In the genomic region with DNA sequence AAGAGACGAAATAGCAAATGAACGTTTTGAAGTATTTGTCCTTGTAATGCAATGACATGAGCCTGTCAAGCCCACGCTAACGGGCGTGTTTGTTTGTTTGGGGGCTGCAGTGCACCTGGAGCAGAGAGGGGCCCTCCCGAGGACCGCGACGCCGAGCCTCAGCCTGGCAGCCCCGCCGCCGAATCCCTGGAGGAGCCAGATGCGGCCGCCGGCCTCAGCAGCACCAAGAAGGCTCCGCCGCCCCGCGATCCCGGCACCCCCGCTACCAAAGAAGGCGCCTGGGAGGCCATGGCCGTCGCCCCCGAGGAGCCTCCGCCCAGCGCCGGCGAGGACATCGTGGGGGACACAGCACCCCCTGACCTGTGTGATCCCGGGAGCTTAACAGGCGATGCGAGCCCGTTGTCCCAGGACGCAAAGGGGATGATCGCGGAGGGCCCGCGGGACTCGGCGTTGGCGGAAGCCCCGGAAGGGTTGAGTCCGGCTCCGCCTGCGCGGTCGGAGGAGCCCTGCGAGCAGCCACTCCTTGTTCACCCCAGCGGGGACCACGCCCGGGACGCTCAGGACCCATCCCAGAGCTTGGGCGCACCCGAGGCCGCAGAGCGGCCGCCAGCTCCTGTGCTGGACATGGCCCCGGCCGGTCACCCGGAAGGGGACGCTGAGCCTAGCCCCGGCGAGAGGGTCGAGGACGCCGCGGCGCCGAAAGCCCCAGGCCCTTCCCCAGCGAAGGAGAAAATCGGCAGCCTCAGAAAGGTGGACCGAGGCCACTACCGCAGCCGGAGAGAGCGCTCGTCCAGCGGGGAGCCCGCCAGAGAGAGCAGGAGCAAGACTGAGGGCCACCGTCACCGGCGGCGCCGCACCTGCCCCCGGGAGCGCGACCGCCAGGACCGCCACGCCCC, we compare ENCODE assay signal across 1 cellular context.
TF ChIP-seq lines count a peak whose summit lies in the region.

No MANE protein-coding gene starts in this region.

TF ChIP-seq in GM23338, 12 proteins besides CTCF, POLR2A, EP300 and RAD21 (continued from another document):
- TF ChIP-seq, protein P1, sequence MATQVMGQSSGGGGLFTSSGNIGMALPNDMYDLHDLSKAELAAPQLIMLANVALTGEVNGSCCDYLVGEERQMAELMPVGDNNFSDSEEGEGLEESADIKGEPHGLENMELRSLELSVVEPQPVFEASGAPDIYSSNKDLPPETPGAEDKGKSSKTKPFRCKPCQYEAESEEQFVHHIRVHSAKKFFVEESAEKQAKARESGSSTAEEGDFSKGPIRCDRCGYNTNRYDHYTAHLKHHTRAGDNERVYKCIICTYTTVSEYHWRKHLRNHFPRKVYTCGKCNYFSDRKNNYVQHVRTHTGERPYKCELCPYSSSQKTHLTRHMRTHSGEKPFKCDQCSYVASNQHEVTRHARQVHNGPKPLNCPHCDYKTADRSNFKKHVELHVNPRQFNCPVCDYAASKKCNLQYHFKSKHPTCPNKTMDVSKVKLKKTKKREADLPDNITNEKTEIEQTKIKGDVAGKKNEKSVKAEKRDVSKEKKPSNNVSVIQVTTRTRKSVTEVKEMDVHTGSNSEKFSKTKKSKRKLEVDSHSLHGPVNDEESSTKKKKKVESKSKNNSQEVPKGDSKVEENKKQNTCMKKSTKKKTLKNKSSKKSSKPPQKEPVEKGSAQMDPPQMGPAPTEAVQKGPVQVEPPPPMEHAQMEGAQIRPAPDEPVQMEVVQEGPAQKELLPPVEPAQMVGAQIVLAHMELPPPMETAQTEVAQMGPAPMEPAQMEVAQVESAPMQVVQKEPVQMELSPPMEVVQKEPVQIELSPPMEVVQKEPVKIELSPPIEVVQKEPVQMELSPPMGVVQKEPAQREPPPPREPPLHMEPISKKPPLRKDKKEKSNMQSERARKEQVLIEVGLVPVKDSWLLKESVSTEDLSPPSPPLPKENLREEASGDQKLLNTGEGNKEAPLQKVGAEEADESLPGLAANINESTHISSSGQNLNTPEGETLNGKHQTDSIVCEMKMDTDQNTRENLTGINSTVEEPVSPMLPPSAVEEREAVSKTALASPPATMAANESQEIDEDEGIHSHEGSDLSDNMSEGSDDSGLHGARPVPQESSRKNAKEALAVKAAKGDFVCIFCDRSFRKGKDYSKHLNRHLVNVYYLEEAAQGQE (IDR thresholded peaks at IDR 0.05; ENCODE audit: unreplicated experiment): no peak
- TF ChIP-seq EZH2 (IDR thresholded peaks at IDR 0.05; ENCODE audit: low read depth, unreplicated experiment) (no peak), ZNF331 (CRISPR knock-in tag; IDR thresholded peaks at IDR 0.05; ENCODE audit: low read depth) (no peak), CREB1 (CRISPR knock-in tag; IDR thresholded peaks at IDR 0.05; ENCODE audit: low read depth) (no peak), POLR2AphosphoS5 (IDR thresholded peaks at IDR 0.05; ENCODE audit: low read depth) (no peak), JUNB (IDR thresholded peaks at IDR 0.05; ENCODE audit: unreplicated experiment) (no peak), NANOG (IDR thresholded peaks at IDR 0.05; ENCODE audit: borderline replicate concordance) (no peak), ZNF114 (CRISPR knock-in tag; IDR thresholded peaks at IDR 0.05) (no peak)
- TF ChIP-seq, protein P2, sequence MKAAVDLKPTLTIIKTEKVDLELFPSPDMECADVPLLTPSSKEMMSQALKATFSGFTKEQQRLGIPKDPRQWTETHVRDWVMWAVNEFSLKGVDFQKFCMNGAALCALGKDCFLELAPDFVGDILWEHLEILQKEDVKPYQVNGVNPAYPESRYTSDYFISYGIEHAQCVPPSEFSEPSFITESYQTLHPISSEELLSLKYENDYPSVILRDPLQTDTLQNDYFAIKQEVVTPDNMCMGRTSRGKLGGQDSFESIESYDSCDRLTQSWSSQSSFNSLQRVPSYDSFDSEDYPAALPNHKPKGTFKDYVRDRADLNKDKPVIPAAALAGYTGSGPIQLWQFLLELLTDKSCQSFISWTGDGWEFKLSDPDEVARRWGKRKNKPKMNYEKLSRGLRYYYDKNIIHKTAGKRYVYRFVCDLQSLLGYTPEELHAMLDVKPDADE (IDR thresholded peaks at IDR 0.05): no peak
